Comparison of ENCODE assay signal across 2 cellular contexts in the genomic region with DNA sequence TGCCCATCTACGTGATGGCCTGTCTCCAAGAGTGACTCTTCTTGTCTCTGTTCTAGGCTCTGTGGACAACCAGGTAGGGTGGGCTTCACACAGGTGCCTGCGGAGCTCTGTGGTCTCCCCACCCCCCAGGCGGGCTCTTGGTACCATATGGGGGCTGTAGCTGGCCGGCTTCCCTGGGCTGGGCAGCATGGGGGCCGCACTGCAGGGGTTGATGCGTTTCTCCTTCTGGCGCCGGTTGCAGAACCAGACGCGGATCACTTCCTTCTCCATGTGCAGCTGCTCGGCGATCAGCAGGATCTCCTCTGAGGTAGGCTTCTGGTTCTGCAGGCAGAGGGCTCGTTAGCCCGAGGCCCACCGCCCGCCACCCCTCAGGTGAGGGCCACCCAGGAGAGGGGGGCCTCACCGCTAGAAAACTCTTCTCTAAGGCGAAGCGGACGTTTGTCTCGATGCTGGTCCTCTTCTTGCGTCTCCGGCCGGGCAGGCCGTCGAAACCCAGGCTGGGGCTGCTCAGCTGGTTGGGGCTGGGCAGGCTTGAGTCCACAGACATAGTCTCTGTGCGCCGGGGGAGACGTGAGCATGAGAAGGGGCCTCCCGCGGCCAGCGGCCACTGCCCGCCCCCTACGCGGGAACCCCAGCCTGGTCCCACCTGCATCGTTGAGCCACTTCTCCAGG.
TF ChIP-seq lines count a peak whose summit lies in the region.

No MANE protein-coding gene starts in this region.

TF ChIP-seq in GM23338, 12 proteins besides CTCF, POLR2A, EP300 and RAD21:
- TF ChIP-seq POLR2AphosphoS5 (IDR thresholded peaks at IDR 0.05; ENCODE audit: low read depth) (no peak), ZNF114 (CRISPR knock-in tag; IDR thresholded peaks at IDR 0.05) (no peak), EZH2 (IDR thresholded peaks at IDR 0.05; ENCODE audit: low read depth, unreplicated experiment) (no peak), STAT1 (IDR thresholded peaks at IDR 0.05; ENCODE audit: unreplicated experiment) (no peak), CREB1 (CRISPR knock-in tag; IDR thresholded peaks at IDR 0.05; ENCODE audit: low read depth) (no peak)
- TF ChIP-seq, protein P1, sequence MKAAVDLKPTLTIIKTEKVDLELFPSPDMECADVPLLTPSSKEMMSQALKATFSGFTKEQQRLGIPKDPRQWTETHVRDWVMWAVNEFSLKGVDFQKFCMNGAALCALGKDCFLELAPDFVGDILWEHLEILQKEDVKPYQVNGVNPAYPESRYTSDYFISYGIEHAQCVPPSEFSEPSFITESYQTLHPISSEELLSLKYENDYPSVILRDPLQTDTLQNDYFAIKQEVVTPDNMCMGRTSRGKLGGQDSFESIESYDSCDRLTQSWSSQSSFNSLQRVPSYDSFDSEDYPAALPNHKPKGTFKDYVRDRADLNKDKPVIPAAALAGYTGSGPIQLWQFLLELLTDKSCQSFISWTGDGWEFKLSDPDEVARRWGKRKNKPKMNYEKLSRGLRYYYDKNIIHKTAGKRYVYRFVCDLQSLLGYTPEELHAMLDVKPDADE (IDR thresholded peaks at IDR 0.05) = no peak
- TF ChIP-seq, protein P2, sequence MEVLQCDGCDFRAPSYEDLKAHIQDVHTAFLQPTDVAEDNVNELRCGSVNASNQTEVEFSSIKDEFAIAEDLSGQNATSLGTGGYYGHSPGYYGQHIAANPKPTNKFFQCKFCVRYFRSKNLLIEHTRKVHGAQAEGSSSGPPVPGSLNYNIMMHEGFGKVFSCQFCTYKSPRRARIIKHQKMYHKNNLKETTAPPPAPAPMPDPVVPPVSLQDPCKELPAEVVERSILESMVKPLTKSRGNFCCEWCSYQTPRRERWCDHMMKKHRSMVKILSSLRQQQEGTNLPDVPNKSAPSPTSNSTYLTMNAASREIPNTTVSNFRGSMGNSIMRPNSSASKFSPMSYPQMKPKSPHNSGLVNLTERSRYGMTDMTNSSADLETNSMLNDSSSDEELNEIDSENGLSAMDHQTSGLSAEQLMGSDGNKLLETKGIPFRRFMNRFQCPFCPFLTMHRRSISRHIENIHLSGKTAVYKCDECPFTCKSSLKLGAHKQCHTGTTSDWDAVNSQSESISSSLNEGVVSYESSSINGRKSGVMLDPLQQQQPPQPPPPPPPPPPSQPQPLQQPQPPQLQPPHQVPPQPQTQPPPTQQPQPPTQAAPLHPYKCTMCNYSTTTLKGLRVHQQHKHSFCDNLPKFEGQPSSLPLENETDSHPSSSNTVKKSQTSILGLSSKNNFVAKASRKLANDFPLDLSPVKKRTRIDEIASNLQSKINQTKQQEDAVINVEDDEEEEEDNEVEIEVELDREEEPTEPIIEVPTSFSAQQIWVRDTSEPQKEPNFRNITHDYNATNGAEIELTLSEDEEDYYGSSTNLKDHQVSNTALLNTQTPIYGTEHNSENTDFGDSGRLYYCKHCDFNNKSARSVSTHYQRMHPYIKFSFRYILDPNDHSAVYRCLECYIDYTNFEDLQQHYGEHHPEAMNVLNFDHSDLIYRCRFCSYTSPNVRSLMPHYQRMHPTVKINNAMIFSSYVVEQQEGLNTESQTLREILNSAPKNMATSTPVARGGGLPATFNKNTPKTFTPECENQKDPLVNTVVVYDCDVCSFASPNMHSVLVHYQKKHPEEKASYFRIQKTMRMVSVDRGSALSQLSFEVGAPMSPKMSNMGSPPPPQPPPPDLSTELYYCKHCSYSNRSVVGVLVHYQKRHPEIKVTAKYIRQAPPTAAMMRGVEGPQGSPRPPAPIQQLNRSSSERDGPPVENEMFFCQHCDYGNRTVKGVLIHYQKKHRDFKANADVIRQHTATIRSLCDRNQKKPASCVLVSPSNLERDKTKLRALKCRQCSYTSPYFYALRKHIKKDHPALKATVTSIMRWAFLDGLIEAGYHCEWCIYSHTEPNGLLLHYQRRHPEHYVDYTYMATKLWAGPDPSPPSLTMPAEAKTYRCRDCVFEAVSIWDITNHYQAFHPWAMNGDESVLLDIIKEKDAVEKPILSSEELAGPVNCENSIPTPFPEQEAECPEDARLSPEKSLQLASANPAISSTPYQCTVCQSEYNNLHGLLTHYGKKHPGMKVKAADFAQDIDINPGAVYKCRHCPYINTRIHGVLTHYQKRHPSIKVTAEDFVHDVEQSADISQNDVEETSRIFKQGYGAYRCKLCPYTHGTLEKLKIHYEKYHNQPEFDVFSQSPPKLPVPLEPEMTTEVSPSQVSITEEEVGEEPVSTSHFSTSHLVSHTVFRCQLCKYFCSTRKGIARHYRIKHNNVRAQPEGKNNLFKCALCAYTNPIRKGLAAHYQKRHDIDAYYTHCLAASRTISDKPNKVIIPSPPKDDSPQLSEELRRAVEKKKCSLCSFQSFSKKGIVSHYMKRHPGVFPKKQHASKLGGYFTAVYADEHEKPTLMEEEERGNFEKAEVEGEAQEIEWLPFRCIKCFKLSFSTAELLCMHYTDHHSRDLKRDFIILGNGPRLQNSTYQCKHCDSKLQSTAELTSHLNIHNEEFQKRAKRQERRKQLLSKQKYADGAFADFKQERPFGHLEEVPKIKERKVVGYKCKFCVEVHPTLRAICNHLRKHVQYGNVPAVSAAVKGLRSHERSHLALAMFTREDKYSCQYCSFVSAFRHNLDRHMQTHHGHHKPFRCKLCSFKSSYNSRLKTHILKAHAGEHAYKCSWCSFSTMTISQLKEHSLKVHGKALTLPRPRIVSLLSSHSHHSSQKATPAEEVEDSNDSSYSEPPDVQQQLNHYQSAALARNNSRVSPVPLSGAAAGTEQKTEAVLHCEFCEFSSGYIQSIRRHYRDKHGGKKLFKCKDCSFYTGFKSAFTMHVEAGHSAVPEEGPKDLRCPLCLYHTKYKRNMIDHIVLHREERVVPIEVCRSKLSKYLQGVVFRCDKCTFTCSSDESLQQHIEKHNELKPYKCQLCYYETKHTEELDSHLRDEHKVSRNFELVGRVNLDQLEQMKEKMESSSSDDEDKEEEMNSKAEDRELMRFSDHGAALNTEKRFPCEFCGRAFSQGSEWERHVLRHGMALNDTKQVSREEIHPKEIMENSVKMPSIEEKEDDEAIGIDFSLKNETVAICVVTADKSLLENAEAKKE (CRISPR knock-in tag; IDR thresholded peaks at IDR 0.05) = no peak
- TF ChIP-seq, protein P3, sequence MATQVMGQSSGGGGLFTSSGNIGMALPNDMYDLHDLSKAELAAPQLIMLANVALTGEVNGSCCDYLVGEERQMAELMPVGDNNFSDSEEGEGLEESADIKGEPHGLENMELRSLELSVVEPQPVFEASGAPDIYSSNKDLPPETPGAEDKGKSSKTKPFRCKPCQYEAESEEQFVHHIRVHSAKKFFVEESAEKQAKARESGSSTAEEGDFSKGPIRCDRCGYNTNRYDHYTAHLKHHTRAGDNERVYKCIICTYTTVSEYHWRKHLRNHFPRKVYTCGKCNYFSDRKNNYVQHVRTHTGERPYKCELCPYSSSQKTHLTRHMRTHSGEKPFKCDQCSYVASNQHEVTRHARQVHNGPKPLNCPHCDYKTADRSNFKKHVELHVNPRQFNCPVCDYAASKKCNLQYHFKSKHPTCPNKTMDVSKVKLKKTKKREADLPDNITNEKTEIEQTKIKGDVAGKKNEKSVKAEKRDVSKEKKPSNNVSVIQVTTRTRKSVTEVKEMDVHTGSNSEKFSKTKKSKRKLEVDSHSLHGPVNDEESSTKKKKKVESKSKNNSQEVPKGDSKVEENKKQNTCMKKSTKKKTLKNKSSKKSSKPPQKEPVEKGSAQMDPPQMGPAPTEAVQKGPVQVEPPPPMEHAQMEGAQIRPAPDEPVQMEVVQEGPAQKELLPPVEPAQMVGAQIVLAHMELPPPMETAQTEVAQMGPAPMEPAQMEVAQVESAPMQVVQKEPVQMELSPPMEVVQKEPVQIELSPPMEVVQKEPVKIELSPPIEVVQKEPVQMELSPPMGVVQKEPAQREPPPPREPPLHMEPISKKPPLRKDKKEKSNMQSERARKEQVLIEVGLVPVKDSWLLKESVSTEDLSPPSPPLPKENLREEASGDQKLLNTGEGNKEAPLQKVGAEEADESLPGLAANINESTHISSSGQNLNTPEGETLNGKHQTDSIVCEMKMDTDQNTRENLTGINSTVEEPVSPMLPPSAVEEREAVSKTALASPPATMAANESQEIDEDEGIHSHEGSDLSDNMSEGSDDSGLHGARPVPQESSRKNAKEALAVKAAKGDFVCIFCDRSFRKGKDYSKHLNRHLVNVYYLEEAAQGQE (IDR thresholded peaks at IDR 0.05; ENCODE audit: unreplicated experiment) = no peak

TF ChIP-seq in K562, 482 proteins besides CTCF, POLR2A, EP300 and RAD21:
- 0 out of 2 replicates have a peak, but pooled peaks have one; percentile 42 for TF ChIP-seq L3MBTL2 (IDR thresholded peaks at IDR 0.05)
- TF ChIP-seq, protein P4, sequence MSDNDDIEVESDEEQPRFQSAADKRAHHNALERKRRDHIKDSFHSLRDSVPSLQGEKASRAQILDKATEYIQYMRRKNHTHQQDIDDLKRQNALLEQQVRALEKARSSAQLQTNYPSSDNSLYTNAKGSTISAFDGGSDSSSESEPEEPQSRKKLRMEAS (CRISPR knock-in tag; IDR thresholded peaks at IDR 0.05) = no peak
- TF ChIP-seq NFATC3 (IDR thresholded peaks at IDR 0.05) = no peak
- TF ChIP-seq, protein P5, sequence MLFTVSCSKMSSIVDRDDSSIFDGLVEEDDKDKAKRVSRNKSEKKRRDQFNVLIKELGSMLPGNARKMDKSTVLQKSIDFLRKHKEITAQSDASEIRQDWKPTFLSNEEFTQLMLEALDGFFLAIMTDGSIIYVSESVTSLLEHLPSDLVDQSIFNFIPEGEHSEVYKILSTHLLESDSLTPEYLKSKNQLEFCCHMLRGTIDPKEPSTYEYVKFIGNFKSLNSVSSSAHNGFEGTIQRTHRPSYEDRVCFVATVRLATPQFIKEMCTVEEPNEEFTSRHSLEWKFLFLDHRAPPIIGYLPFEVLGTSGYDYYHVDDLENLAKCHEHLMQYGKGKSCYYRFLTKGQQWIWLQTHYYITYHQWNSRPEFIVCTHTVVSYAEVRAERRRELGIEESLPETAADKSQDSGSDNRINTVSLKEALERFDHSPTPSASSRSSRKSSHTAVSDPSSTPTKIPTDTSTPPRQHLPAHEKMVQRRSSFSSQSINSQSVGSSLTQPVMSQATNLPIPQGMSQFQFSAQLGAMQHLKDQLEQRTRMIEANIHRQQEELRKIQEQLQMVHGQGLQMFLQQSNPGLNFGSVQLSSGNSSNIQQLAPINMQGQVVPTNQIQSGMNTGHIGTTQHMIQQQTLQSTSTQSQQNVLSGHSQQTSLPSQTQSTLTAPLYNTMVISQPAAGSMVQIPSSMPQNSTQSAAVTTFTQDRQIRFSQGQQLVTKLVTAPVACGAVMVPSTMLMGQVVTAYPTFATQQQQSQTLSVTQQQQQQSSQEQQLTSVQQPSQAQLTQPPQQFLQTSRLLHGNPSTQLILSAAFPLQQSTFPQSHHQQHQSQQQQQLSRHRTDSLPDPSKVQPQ (CRISPR knock-in tag; IDR thresholded peaks at IDR 0.05; ENCODE audit: borderline replicate concordance) = no peak
TF ChIP-seq in K562: peak in this region for 1.
